In genomic region chr1:185045793-185046441, GRCh38 we compare ENCODE assay signal across 8 cellular contexts. TPM values are rescaled to one million over a fixed set of nuclear protein-coding genes. Genes with fewer than 3 reads are reported as not detected.
A peak's percentile ranks its signal among the peaks of the same experiment; 100 is the strongest.
DNase-seq lines count a peak whose midpoint lies in the region; ATAC-seq and TF ChIP-seq lines count a peak whose summit lies in the region.

No MANE protein-coding gene starts in this region.

- H3K4me1 ChIP-seq in HUES48 (ENCODE audit: control insufficient read depth, insufficient read depth, low read length) (peaks cover 23% of the 10 kb centered on the region), left lung (peaks cover 12 to 35% of the 10 kb centered on the region in 2 donors)

- H3K9ac ChIP-seq in HUES48 (ENCODE audit: low read depth, low read length): peak overlapping the region; percentile 86

- H3K36me3 ChIP-seq in HUES48 (ENCODE audit: control insufficient read depth, insufficient read depth, low read length) (no peaks in the 10 kb centered on the region), left lung (no peaks in the 10 kb centered on the region)

- DNase-seq in D341Med (ENCODE audit: low spot score) (peak; percentile 80), T-helper 2 cell (peak in 3 of 5 experiments; percentile 3 to 43 (median 8)), choroid plexus epithelial cell (ENCODE audit: low read depth) (peak; percentile 35), left lung (peak; percentile 39 to 87), ureter (ENCODE audit: low spot score) (no peak)
- peak; percentile 0 to 3 (median 1) for DNase-seq in stimulated activated CD4-positive, alpha-beta T cell treated with anti-CD3 and anti-CD28 coated beads, TNF-alpha, amount 100 ng/mL, for 4 hours (ENCODE audit: low read depth in 3 of 3)

- H3K9me3 ChIP-seq in HUES48 (ENCODE audit: control insufficient read depth, insufficient read depth, low read length) (no peaks in the 10 kb centered on the region), left lung (no peaks in the 10 kb centered on the region)

- TF ChIP-seq CTCF in choroid plexus epithelial cell (conservative IDR thresholded peaks at IDR 0.05; ENCODE audit: low read depth, low read length) (no peak), left lung (IDR thresholded peaks at IDR 0.05) (no peak)

- ATAC-seq in GM21367 (IDR thresholded peaks at IDR 0.05; ENCODE audit: unreplicated experiment): peak; percentile 28
- peak; percentile 71 for ATAC-seq in left lung

- H3K27me3 ChIP-seq in HUES48 (ENCODE audit: control insufficient read depth, insufficient read depth, low read length) (peaks cover 19% of the 10 kb centered on the region), left lung (no peaks in the 10 kb centered on the region)

- H3K27ac ChIP-seq in HUES48 (ENCODE audit: low read depth, low read length) (peak overlapping the region; percentile 83), left lung (peak overlapping the region; percentile 84 to 87)

- peak overlapping the region; percentile 96 for H3K4me3 ChIP-seq in HUES48 (ENCODE audit: low read depth, low read length)
- peak overlapping the region; percentile 84 for H3K4me3 ChIP-seq in choroid plexus epithelial cell (ENCODE audit: low read depth, low read length)
- peak overlapping the region; percentile 80 to 86 for H3K4me3 ChIP-seq in left lung

- intact Hi-C loops in left lung (cut with DNase I): no loop called here

RNA-seq across cellular contexts. Expression of gene RNF2, which starts 0.6 kb away (rescaled TPM):
- total RNA-seq in left lung: 10 to 100 TPM; 15.8 to 21.3 TPM
- 34.6 TPM for total RNA-seq in ureter
